1 cellular context compared by ENCODE assay signal in the genomic region with DNA sequence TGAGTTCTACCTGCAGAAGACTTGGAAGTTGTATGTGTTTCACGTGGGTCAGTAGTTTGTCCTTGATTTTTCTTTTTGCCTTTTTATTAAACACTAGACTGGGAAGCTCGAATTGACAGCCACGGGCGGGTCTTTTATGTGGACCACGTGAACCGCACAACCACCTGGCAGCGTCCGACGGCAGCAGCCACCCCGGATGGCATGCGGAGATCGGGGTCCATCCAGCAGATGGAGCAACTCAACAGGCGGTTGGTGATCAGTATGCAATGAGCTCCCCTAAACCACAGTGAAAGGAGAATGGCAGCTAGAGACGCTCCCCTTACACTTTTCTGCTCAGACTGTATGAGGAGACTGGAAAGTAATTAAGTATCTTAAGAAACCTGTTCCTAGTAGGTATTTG.
TF ChIP-seq lines count a peak whose summit lies in the region.

No MANE protein-coding gene starts in this region.

TF ChIP-seq in WTC11, 78 proteins besides CTCF, POLR2A, EP300 and RAD21 (continued from another document):
- TF ChIP-seq, protein P1, sequence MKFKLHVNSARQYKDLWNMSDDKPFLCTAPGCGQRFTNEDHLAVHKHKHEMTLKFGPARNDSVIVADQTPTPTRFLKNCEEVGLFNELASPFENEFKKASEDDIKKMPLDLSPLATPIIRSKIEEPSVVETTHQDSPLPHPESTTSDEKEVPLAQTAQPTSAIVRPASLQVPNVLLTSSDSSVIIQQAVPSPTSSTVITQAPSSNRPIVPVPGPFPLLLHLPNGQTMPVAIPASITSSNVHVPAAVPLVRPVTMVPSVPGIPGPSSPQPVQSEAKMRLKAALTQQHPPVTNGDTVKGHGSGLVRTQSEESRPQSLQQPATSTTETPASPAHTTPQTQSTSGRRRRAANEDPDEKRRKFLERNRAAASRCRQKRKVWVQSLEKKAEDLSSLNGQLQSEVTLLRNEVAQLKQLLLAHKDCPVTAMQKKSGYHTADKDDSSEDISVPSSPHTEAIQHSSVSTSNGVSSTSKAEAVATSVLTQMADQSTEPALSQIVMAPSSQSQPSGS (CRISPR knock-in tag; IDR thresholded peaks at IDR 0.05; ENCODE audit: borderline replicate concordance, low read depth) = no peak
- TF ChIP-seq, protein P2, sequence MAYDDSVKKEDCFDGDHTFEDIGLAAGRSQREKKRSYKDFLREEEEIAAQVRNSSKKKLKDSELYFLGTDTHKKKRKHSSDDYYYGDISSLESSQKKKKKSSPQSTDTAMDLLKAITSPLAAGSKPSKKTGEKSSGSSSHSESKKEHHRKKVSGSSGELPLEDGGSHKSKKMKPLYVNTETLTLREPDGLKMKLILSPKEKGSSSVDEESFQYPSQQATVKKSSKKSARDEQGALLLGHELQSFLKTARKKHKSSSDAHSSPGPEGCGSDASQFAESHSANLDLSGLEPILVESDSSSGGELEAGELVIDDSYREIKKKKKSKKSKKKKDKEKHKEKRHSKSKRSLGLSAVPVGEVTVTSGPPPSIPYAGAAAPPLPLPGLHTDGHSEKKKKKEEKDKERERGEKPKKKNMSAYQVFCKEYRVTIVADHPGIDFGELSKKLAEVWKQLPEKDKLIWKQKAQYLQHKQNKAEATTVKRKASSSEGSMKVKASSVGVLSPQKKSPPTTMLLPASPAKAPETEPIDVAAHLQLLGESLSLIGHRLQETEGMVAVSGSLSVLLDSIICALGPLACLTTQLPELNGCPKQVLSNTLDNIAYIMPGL (CRISPR knock-in tag; IDR thresholded peaks at IDR 0.05) = no peak
- TF ChIP-seq NFYB (CRISPR knock-in tag; conservative IDR thresholded peaks at IDR 0.05; ENCODE audit: low read depth) = no peak
- no peak for TF ChIP-seq IRF2 (CRISPR knock-in tag; IDR thresholded peaks at IDR 0.05; ENCODE audit: borderline replicate concordance, low read depth)
TF ChIP-seq in WTC11: peak in this region for 0.
